In genomic region chr11:56977324-56977723, GRCh38 we compare ENCODE assay signal across 32 cellular contexts. TPM values are rescaled to one million over a fixed set of nuclear protein-coding genes. Genes with fewer than 3 reads are reported as not detected.
A peak's percentile ranks its signal among the peaks of the same experiment; 100 is the strongest.
DNase-seq lines count a peak whose midpoint lies in the region; ATAC-seq, FAIRE-seq and TF ChIP-seq lines count a peak whose summit lies in the region.
"Had no signal": no experiment of that assay in that cellular context is flagged by ENCODE, and none has a peak within 500 bp of the region (broad histone marks: within the 10 kb centered on the region; RNA-seq: fewer than 3 reads in every experiment).

No MANE protein-coding gene starts in this region.

- H3K27ac ChIP-seq in hepatocyte: no peak overlapping the region
- H3K27ac ChIP-seq in small intestine (ENCODE audit: low read depth in 1 of 2, low read length in 1 of 2): no peak overlapping the region
- H3K27ac ChIP-seq: BLaER1 had no signal

- TF ChIP-seq CTCF in hepatocyte (IDR thresholded peaks at IDR 0.05; ENCODE audit: poor library complexity) (no peak), mucosa of descending colon (IDR thresholded peaks at IDR 0.05) (no peak)

- H3K9me3 Mint-ChIP-seq in activated T-cell treated with anti-CD3 and anti-CD28 coated beads, Interleukin-2, amount 50 U/mL, for 72 hours: no peaks in the 10 kb centered on the region

- peak; percentile 91 for ATAC-seq in mucosa of descending colon
- ATAC-seq in activated T-cell treated with anti-CD3 and anti-CD28 coated beads, Interleukin-2, amount 50 U/mL, for 72 hours (replicated peaks in 1 of 2): no peak
- ATAC-seq: GM12878 had no signal

- intact Hi-C loops in mucosa of descending colon (cut with DNase I, micrococcal nuclease): no loop called here

- H3K79me2 ChIP-seq in hepatocyte: no peaks in the 10 kb centered on the region

- no peaks in the 10 kb centered on the region for H3K4me1 Mint-ChIP-seq in activated T-cell treated with anti-CD3 and anti-CD28 coated beads, Interleukin-2, amount 50 U/mL, for 72 hours (ENCODE audit: low read depth)
- H3K4me1 Mint-ChIP-seq: CD14-positive monocyte; CD4-positive, alpha-beta memory T cell; CD4-positive, CD25-positive, alpha-beta regulatory T cell; CD8-positive, alpha-beta memory T cell had no signal

- H3K27ac Mint-ChIP-seq in activated T-cell treated with anti-CD3 and anti-CD28 coated beads, Interleukin-2, amount 50 U/mL, for 72 hours: no peak overlapping the region
- H3K27ac Mint-ChIP-seq: CD14-positive monocyte; CD4-positive, alpha-beta memory T cell; CD4-positive, CD25-positive, alpha-beta regulatory T cell; CD8-positive, alpha-beta memory T cell had no signal

- H3K36me3 ChIP-seq in hepatocyte (replicated peaks; ENCODE audit: insufficient read depth, low read depth) (no peaks in the 10 kb centered on the region), mucosa of descending colon (ENCODE audit: low read depth) (no peaks in the 10 kb centered on the region), small intestine (ENCODE audit: control insufficient read depth in 2 of 2, insufficient read depth in 2 of 2, low read length in 2 of 2) (no peaks in the 10 kb centered on the region)
- H3K36me3 ChIP-seq: BE2C, BLaER1 had no signal

- H3K36me3 Mint-ChIP-seq in activated T-cell treated with anti-CD3 and anti-CD28 coated beads, Interleukin-2, amount 50 U/mL, for 72 hours (ENCODE audit: insufficient read depth in 2 of 2): no peaks in the 10 kb centered on the region
- H3K36me3 Mint-ChIP-seq: CD14-positive monocyte; CD4-positive, alpha-beta memory T cell; CD4-positive, CD25-positive, alpha-beta regulatory T cell; CD8-positive, alpha-beta memory T cell had no signal

- DNase-seq in OCI-M1 (lab: John Stamatoyannopoulos, UW) (peak; percentile 8), hepatocyte (ENCODE audit: low spot score) (peak; percentile 7), mucosa of descending colon (peak in 1 of 3 donors; percentile 9), small intestine (peak; percentile 60), NCI-H1694 (lab: John Stamatoyannopoulos, UW) (no peak)
- DNase-seq in activated T-cell treated with anti-CD3 and anti-CD28 coated beads, Interleukin-2, amount 50 U/mL, for 1 hour: no peak
- no peak for DNase-seq in activated T-cell treated with anti-CD3 and anti-CD28 coated beads, Interleukin-2, amount 50 U/mL, for 72 hours
- DNase-seq: 8988T; ACHN; BE2C; C1 segment of cervical spinal cord; CD4-positive, alpha-beta memory T cell; CD4-positive, CD25-positive, alpha-beta regulatory T cell; CD8-positive, alpha-beta memory T cell; COR-L47; DMS 273 treated with DMSO at 0.1 percent for 48 hours; DMS153; DMS53; DMS79; DND-41; EL; GDM1 had no signal

- no peaks in the 10 kb centered on the region for H3K27me3 Mint-ChIP-seq in activated T-cell treated with anti-CD3 and anti-CD28 coated beads, Interleukin-2, amount 50 U/mL, for 72 hours (ENCODE audit: low read depth)
- H3K27me3 Mint-ChIP-seq: CD4-positive, alpha-beta memory T cell; CD4-positive, CD25-positive, alpha-beta regulatory T cell had no signal

- H3K9me2 ChIP-seq in hepatocyte (replicated peaks; ENCODE audit: insufficient read depth): no peaks in the 10 kb centered on the region

- WGBS in hepatocyte (ENCODE audit: low lambda C conversion rate, missing lambda C conversion rate): 88% methylated on average over 2 of the region's 2 CpGs
- 21 to 55% (median 35%) methylated on average over 2 of the region's 2 CpGs for WGBS in small intestine, 3 donors

- H3K4me1 ChIP-seq in hepatocyte (ENCODE audit: insufficient read depth) (no peaks in the 10 kb centered on the region), mucosa of descending colon (ENCODE audit: low read depth) (no peaks in the 10 kb centered on the region), small intestine (ENCODE audit: control insufficient read depth in 2 of 2, insufficient read depth in 1 of 2, low read depth in 1 of 2, low read length in 1 of 2) (no peaks in the 10 kb centered on the region)
- H3K4me1 ChIP-seq: BE2C, BLaER1 had no signal

- FAIRE-seq in small intestine (lab: Jason Lieb, UNC): no peak
- FAIRE-seq: A204.1, GM12878, GM12892, GM18507 had no signal

- H3K27me3 ChIP-seq in hepatocyte (peaks cover 2% of the 10 kb centered on the region), small intestine (ENCODE audit: control insufficient read depth in 2 of 2, insufficient read depth in 2 of 2, low read length in 2 of 2) (no peaks in the 10 kb centered on the region)
- H3K27me3 ChIP-seq: BE2C, BLaER1 had no signal

- H3K4me3 Mint-ChIP-seq in activated T-cell treated with anti-CD3 and anti-CD28 coated beads, Interleukin-2, amount 50 U/mL, for 72 hours: no peak overlapping the region
- H3K4me3 Mint-ChIP-seq: CD14-positive monocyte; CD4-positive, alpha-beta memory T cell; CD4-positive, CD25-positive, alpha-beta regulatory T cell; CD8-positive, alpha-beta memory T cell had no signal

- H4K20me1 ChIP-seq in hepatocyte (ENCODE audit: insufficient read depth, poor library complexity, severe bottlenecking): no peaks in the 10 kb centered on the region
- H4K20me1 ChIP-seq: BLaER1 had no signal

- no peak overlapping the region for H3K4me2 ChIP-seq in hepatocyte
- H3K4me2 ChIP-seq: BLaER1 had no signal

- no peak overlapping the region for H3K4me3 ChIP-seq in hepatocyte
- H3K4me3 ChIP-seq in mucosa of descending colon: no peak overlapping the region
- no peak overlapping the region for H3K4me3 ChIP-seq in small intestine (ENCODE audit: low read depth in 1 of 2, low read length in 2 of 2)
- H3K4me3 ChIP-seq: BLaER1, GM12878 had no signal

- H2AFZ ChIP-seq in hepatocyte: no peak overlapping the region

- H3K9me3 ChIP-seq in hepatocyte (ENCODE audit: low read depth): no peaks in the 10 kb centered on the region
- no peaks in the 10 kb centered on the region for H3K9me3 ChIP-seq in mucosa of descending colon
- H3K9me3 ChIP-seq in small intestine (ENCODE audit: control insufficient read depth, low read depth): no peaks in the 10 kb centered on the region
- H3K9me3 ChIP-seq: BE2C, BLaER1 had no signal

RNA-seq across cellular contexts. Expression of gene OR5AK2, which starts 11.4 kb away (rescaled TPM):
- total RNA-seq in hepatocyte: not detected in 2 replicates
- polyA plus RNA-seq in hepatocyte: not detected in 2 replicates
- total RNA-seq in mucosa of descending colon: not detected
- not detected for polyA plus RNA-seq in small intestine
- not detected for total RNA-seq in activated T-cell treated with anti-CD3 and anti-CD28 coated beads, Interleukin-2, amount 50 U/mL, for 72 hours
- total RNA-seq: A673; CD4-positive, alpha-beta memory T cell; CD4-positive, CD25-positive, alpha-beta regulatory T cell; CD8-positive, alpha-beta memory T cell; Daoy; G401; GM12878 had no signal
- polyA plus RNA-seq: AG04450; CD14-positive monocyte; CD4-positive, alpha-beta memory T cell; CD4-positive, CD25-positive, alpha-beta regulatory T cell; CD8-positive, alpha-beta memory T cell; GM12878 had no signal

Comparison
In these comparisons a context has a peak if more than half of its experiments do, and no peak if none do; other contexts are left out.
1. DNase-seq: peak in OCI-M1 (single experiment), hepatocyte (single experiment) and small intestine (single experiment); none in NCI-H1694 (single experiment), activated T-cell treated with anti-CD3 and anti-CD28 coated beads, Interleukin-2, amount 50 U/mL, for 1 hour (single experiment) and activated T-cell treated with anti-CD3 and anti-CD28 coated beads, Interleukin-2, amount 50 U/mL, for 72 hours (0 of 2).